Comparison of ENCODE assay signal across 1 cellular context in genomic region chr1:58804853-58805252, GRCh38.
TF ChIP-seq lines count a peak whose summit lies in the region.

No MANE protein-coding gene starts in this region.

TF ChIP-seq in WTC11, 78 proteins besides CTCF, POLR2A, EP300 and RAD21 (continued from another document):
- TF ChIP-seq ARID4B (CRISPR knock-in tag; IDR thresholded peaks at IDR 0.05; ENCODE audit: borderline replicate concordance) (no peak), MAX (CRISPR knock-in tag; IDR thresholded peaks at IDR 0.05) (no peak)
